Comparison of ENCODE assay signal across 8 cellular contexts in genomic region chr9:87497604-87498045, GRCh38. TPM values are rescaled to one million over a fixed set of nuclear protein-coding genes. Genes with fewer than 3 reads are reported as not detected.
DNase-seq lines count a peak whose midpoint lies in the region; ATAC-seq and TF ChIP-seq lines count a peak whose summit lies in the region.

Gene DAPK1 (plus strand): TSS chr9:87497867. CDS start chr9:87499078, 1,211 bp downstream.

- TF ChIP-seq CTCF in HCT116 (IDR thresholded peaks at IDR 0.05 in 2 of 3, conservative IDR thresholded peaks at IDR 0.05 in 1 of 3; ENCODE audit: borderline replicate concordance in 1 of 3, insufficient read depth in 1 of 3, low read depth in 2 of 3, low read length in 2 of 3) = peak in 1 of 3 experiments; percentile 19; a peak in 1 of 6 replicates
- TF ChIP-seq CTCF in body of pancreas (IDR thresholded peaks at IDR 0.05) = peak in 3 of 7 experiments; percentile 29 to 44 (median 29)

- CTCF ChIA-PET in HCT116 (lab: Charles Lee) = interaction anchor here (0.6 kb wide), 1 partner anchor 121 kb away, joined by 3 read pairs; no protein-coding TSS in a partner anchor

- H3K27me3 ChIP-seq in HCT116 (ENCODE audit: insufficient read depth, low read length) = no peaks in the 10 kb centered on the region
- no peaks in the 10 kb centered on the region for H3K27me3 ChIP-seq in body of pancreas
- H3K27me3 ChIP-seq in iPS-20b (ENCODE audit: insufficient read depth, low read length) = peaks cover 6% of the 10 kb centered on the region; the same call in 1 of the 2 replicates

- RAD21 ChIA-PET in HCT116 (lab: Charles Lee; ENCODE audit: low non-redundant PET in 1 of 2, low total read pairs in 2 of 2, uncharacterized antibody in 2 of 2, unreplicated experiment in 2 of 2) = no interaction called here

- H4K20me1 ChIP-seq in HCT116 (ENCODE audit: insufficient read depth) = no peaks in the 10 kb centered on the region

- WGBS in body of pancreas, 2 donors = 1% methylated on average over 37 of the region's 55 CpGs; no CpG with 5 or more reads in 1 of the 2 donors

- peak within 1 kb of the TSS; percentile 100 for H2AFZ ChIP-seq in HCT116 (ENCODE audit: low read depth, low read length, poor library complexity, severe bottlenecking)

- POLR2A ChIA-PET in HCT116 (lab: Charles Lee) = interaction anchor here (0.7 kb wide), 1 partner anchor 14 kb away, joined by 3 read pairs; no protein-coding TSS in a partner anchor

- no peaks in the 10 kb centered on the region for H3K36me3 ChIP-seq in HCT116 (ENCODE audit: control insufficient read depth in 1 of 2, insufficient read depth in 2 of 2, low read length in 2 of 2)
- no peaks in the 10 kb centered on the region for H3K36me3 ChIP-seq in body of pancreas (replicated peaks in 1 of 2; ENCODE audit: insufficient read depth in 1 of 2, low read depth in 2 of 2)
- peaks cover 31% of the 10 kb centered on the region for H3K36me3 ChIP-seq in iPS-20b (ENCODE audit: insufficient read depth, low read depth, low read length)

- H3K4me1 ChIP-seq in HCT116 (ENCODE audit: control insufficient read depth in 1 of 2, insufficient read depth in 2 of 2, low read length in 2 of 2) (peaks cover 4 to 17% of the 10 kb centered on the region in 2 experiments; a peak in 3 of 4 replicates), body of pancreas (peaks cover 46% of the 10 kb centered on the region), iPS-20b (ENCODE audit: insufficient read depth, low read length) (peaks cover 16% of the 10 kb centered on the region; the same call in 1 of the 2 replicates)

- intact Hi-C loops in HCT116 (cut with micrococcal nuclease) (no loop called here), body of pancreas (cut with DNase I) (no loop called here)

- TF ChIP-seq POLR2A in HCT116 (IDR thresholded peaks at IDR 0.05; ENCODE audit: borderline replicate concordance, extremely low read depth, insufficient read depth, insufficient read length) = no peak
- peak; percentile 48 to 69 (median 55) for TF ChIP-seq POLR2A in body of pancreas (IDR thresholded peaks at IDR 0.05)

- H3K9me2 ChIP-seq in HCT116 (ENCODE audit: insufficient read depth) = no peaks in the 10 kb centered on the region

- no peak; the same call in 1 of the 2 replicates for TF ChIP-seq RAD21 in HCT116 (IDR thresholded peaks at IDR 0.05; ENCODE audit: low read depth)

- H3K9me3 ChIP-seq in HCT116 (ENCODE audit: control insufficient read depth in 1 of 2, insufficient read depth in 1 of 2, low read depth in 1 of 2, low read length in 2 of 2) (no peaks in the 10 kb centered on the region), body of pancreas (no peaks in the 10 kb centered on the region), iPS-20b (ENCODE audit: insufficient read depth, low read depth, low read length) (no peaks in the 10 kb centered on the region)

- ATAC-seq in HCT116 = peak; percentile 88
- peak; percentile 77 for ATAC-seq in body of pancreas

- no TSS peak for BruUV-seq in HCT116 (replicated peaks; lab: Mats Ljungman, UMichigan)

- peak within 1 kb of the TSS; percentile 98 for H3K4me2 ChIP-seq in HCT116 (ENCODE audit: low read length)

- DNase-seq in NCI-H82 (lab: John Stamatoyannopoulos, UW) (peak; percentile 65), NCI-H82 treated with DMSO at 0.1 percent for 48 hours (lab: John Stamatoyannopoulos, UW; ENCODE audit: unreplicated experiment) (no peak), HCT116 (ENCODE audit: low read depth, low spot score) (peak; percentile 23), NCI-H2171 treated with DMSO at 0.1 percent for 48 hours (lab: John Stamatoyannopoulos, UW) (peak; percentile 60), body of pancreas (peak; percentile 73 to 85 (median 80)), skeletal muscle cell (ENCODE audit: low read depth) (no peak), H4 (ENCODE audit: low spot score) (no peak)

- H3K27ac ChIP-seq in HCT116 (ENCODE audit: low read depth, low read length) (peak within 1 kb of the TSS; percentile 33; the same call in 1 of the 2 replicates), body of pancreas (peak within 1 kb of the TSS; percentile 76 to 95 (median 91)), iPS-20b (ENCODE audit: low read length) (peak within 1 kb of the TSS; percentile 94)

- H3K4me3 ChIP-seq in HCT116 (replicated peaks in 1 of 2; ENCODE audit: low read depth in 1 of 2, low read length in 2 of 2) (peak within 1 kb of the TSS; percentile 50 to 66), body of pancreas (peak within 1 kb of the TSS; percentile 68 to 85), iPS-20b (ENCODE audit: low read length) (peak within 1 kb of the TSS; percentile 90), skeletal muscle cell (ENCODE audit: low read depth, low read length) (peak within 1 kb of the TSS; percentile 55)

- no peaks in the 10 kb centered on the region for H3K79me2 ChIP-seq in HCT116 (ENCODE audit: insufficient read depth, low read length)

- H3K9ac ChIP-seq in HCT116 (ENCODE audit: low read length) (peak within 1 kb of the TSS; percentile 49), iPS-20b (ENCODE audit: low read depth, low read length) (peak within 1 kb of the TSS; percentile 90)

TF ChIP-seq in HCT116, 20 proteins besides CTCF, POLR2A, EP300 and RAD21:
- TF ChIP-seq POLR2AphosphoS5 (IDR thresholded peaks at IDR 0.05; ENCODE audit: low read depth, low read length) (0 out of 2 replicates have a peak, but pooled peaks have one; percentile 20), FOSL1 (IDR thresholded peaks at IDR 0.05; ENCODE audit: low read depth) (no peak), JUND (IDR thresholded peaks at IDR 0.05) (no peak), SP1 (IDR thresholded peaks at IDR 0.05; ENCODE audit: low read depth) (no peak), SIN3A (IDR thresholded peaks at IDR 0.05; ENCODE audit: low read depth) (no peak), ATF3 (IDR thresholded peaks at IDR 0.05) (no peak), EGR1 (IDR thresholded peaks at IDR 0.05; ENCODE audit: low read depth) (peak; percentile 85), REST (IDR thresholded peaks at IDR 0.05; ENCODE audit: low read depth) (no peak), MAX (IDR thresholded peaks at IDR 0.05) (peak; percentile 40), ZNF274 (IDR thresholded peaks at IDR 0.05; ENCODE audit: low read depth, low read length) (no peak), ELF1 (IDR thresholded peaks at IDR 0.05; ENCODE audit: borderline replicate concordance, low read depth) (no peak), YY1 (IDR thresholded peaks at IDR 0.05; ENCODE audit: extremely low read depth, insufficient replicate concordance, low read depth, low read length) (no peak), EZH2 (IDR thresholded peaks at IDR 0.05) (no peak), CBX3 (IDR thresholded peaks at IDR 0.05; ENCODE audit: low read depth) (0 out of 2 replicates have a peak, but pooled peaks have one; percentile 28)

RNA-seq across cellular contexts. Expression of gene DAPK1, which starts in this region (rescaled TPM):
- 5.6 TPM for total RNA-seq in HCT116 (2021; ENCODE audit: unreplicated experiment)
- 2.3 and 2.5 TPM in 2 replicates for polyA plus RNA-seq in HCT116 (2012)
- 100 to 1,000 TPM in 1 of 2 donors, 10 to 100 TPM in 1; 79.6 to 152 TPM for total RNA-seq in body of pancreas
- total RNA-seq in H4 (2014; rRNA removed; shearing (Covaris generic)) = 6.6 and 10.5 TPM in 2 replicates

Comparison
In these comparisons a context has a peak if more than half of its experiments do, and no peak if none do; other contexts are left out.
1. DNase-seq: peak in NCI-H82 (single experiment), HCT116 (single experiment), NCI-H2171 treated with DMSO at 0.1 percent for 48 hours (single experiment) and body of pancreas (4 of 4); none in NCI-H82 treated with DMSO at 0.1 percent for 48 hours (single experiment), skeletal muscle cell (single experiment) and H4 (single experiment).
2. H3K27ac ChIP-seq: peak in every context shown above with its lines; median percentile 94 in iPS-20b; 91 in body of pancreas; 33 in HCT116.
3. Peak in every context shown above with its lines, with median percentiles within 50 percentile points of each other: H3K4me3 ChIP-seq.